In genomic region chr18:3247243-3248061, GRCh38 we compare ENCODE assay signal across 1 cellular context.
TF ChIP-seq lines count a peak whose summit lies in the region.

TSS of gene MYL12A (plus strand) at chr18:3247801. CDS start at chr18:3253248, 5,447 bp downstream.

TF ChIP-seq in GM23338, 12 proteins besides CTCF, POLR2A, EP300 and RAD21 (continued from another document):
- TF ChIP-seq ZNF462 (CRISPR knock-in tag; IDR thresholded peaks at IDR 0.05) (no peak), EZH2phosphoT487 (IDR thresholded peaks at IDR 0.05; ENCODE audit: unreplicated experiment) (no peak), CREB1 (CRISPR knock-in tag; IDR thresholded peaks at IDR 0.05; ENCODE audit: low read depth) (peak; percentile 62), STAT1 (IDR thresholded peaks at IDR 0.05; ENCODE audit: unreplicated experiment) (no peak), ZNF331 (CRISPR knock-in tag; IDR thresholded peaks at IDR 0.05; ENCODE audit: low read depth) (no peak), ZNF114 (CRISPR knock-in tag; IDR thresholded peaks at IDR 0.05) (no peak), POLR2AphosphoS5 (IDR thresholded peaks at IDR 0.05; ENCODE audit: low read depth) (peak; percentile 91), NANOG (IDR thresholded peaks at IDR 0.05; ENCODE audit: borderline replicate concordance) (no peak)
TF ChIP-seq in GM23338: peak in this region for 2.
